ENCODE assay signal across 1 cellular context in genomic region chr1:150516616-150517015, GRCh38.
TF ChIP-seq lines count a peak whose summit lies in the region.

No MANE protein-coding gene starts in this region.

TF ChIP-seq in GM12878, 131 proteins besides CTCF, POLR2A, EP300 and RAD21:
- TF ChIP-seq BACH1 (IDR thresholded peaks at IDR 0.05; ENCODE audit: borderline replicate concordance) (no peak), SRF (IDR thresholded peaks at IDR 0.05; ENCODE audit: low read depth in 2 of 2, low read length in 2 of 2) (no peak), MEF2B (IDR thresholded peaks at IDR 0.05; ENCODE audit: partially characterized antibody, poor library complexity, severe bottlenecking) (no peak), SIX5 (IDR thresholded peaks at IDR 0.05; ENCODE audit: low read depth, low read length, severe bottlenecking) (no peak)
- TF ChIP-seq, protein P1, sequence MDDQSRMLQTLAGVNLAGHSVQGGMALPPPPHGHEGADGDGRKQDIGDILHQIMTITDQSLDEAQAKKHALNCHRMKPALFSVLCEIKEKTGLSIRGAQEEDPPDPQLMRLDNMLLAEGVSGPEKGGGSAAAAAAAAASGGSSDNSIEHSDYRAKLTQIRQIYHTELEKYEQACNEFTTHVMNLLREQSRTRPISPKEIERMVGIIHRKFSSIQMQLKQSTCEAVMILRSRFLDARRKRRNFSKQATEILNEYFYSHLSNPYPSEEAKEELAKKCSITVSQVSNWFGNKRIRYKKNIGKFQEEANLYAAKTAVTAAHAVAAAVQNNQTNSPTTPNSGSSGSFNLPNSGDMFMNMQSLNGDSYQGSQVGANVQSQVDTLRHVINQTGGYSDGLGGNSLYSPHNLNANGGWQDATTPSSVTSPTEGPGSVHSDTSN (IDR thresholded peaks at IDR 0.05; ENCODE audit: insufficient replicate concordance, low read depth, low read length), result no peak
- TF ChIP-seq, protein P2, sequence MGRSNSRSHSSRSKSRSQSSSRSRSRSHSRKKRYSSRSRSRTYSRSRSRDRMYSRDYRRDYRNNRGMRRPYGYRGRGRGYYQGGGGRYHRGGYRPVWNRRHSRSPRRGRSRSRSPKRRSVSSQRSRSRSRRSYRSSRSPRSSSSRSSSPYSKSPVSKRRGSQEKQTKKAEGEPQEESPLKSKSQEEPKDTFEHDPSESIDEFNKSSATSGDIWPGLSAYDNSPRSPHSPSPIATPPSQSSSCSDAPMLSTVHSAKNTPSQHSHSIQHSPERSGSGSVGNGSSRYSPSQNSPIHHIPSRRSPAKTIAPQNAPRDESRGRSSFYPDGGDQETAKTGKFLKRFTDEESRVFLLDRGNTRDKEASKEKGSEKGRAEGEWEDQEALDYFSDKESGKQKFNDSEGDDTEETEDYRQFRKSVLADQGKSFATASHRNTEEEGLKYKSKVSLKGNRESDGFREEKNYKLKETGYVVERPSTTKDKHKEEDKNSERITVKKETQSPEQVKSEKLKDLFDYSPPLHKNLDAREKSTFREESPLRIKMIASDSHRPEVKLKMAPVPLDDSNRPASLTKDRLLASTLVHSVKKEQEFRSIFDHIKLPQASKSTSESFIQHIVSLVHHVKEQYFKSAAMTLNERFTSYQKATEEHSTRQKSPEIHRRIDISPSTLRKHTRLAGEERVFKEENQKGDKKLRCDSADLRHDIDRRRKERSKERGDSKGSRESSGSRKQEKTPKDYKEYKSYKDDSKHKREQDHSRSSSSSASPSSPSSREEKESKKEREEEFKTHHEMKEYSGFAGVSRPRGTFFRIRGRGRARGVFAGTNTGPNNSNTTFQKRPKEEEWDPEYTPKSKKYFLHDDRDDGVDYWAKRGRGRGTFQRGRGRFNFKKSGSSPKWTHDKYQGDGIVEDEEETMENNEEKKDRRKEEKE (IDR thresholded peaks at IDR 0.05), result no peak
